8 cellular contexts compared by ENCODE assay signal in genomic region chr16:57984443-57985203, GRCh38. TPM values are rescaled to one million over a fixed set of nuclear protein-coding genes. Genes with fewer than 3 reads are reported as not detected.
DNase-seq lines count a peak whose midpoint lies in the region; ATAC-seq and TF ChIP-seq lines count a peak whose summit lies in the region.

No MANE protein-coding gene starts in this region.

- no peak overlapping the region for H3K9ac ChIP-seq in DND-41 (ENCODE audit: low read depth, low read length)

- H3K4me2 ChIP-seq in DND-41 (ENCODE audit: insufficient read depth, low read length) = no peak overlapping the region

- H3K79me2 ChIP-seq in DND-41 (ENCODE audit: insufficient read depth, low read length) = no peaks in the 10 kb centered on the region

- H3K27ac ChIP-seq in DND-41 (ENCODE audit: low read length) = no peak overlapping the region
- H3K27ac ChIP-seq in heart left ventricle = peak overlapping the region in 1 of 12 donors; percentile 47
- H3K27ac ChIP-seq in upper lobe of left lung = peak overlapping the region; percentile 50 to 73 (median 64)

- no peak for TF ChIP-seq EP300 in upper lobe of left lung (IDR thresholded peaks at IDR 0.05)

- H2AFZ ChIP-seq in DND-41 (ENCODE audit: low read depth, low read length) = no peak overlapping the region

- H3K4me3 ChIP-seq in DND-41 (ENCODE audit: low read depth in 1 of 2, low read length in 2 of 2) (no peak overlapping the region), heart left ventricle (peak overlapping the region; percentile 34 to 67 (median 58)), upper lobe of left lung (peak overlapping the region; percentile 54 to 75 (median 64))

- H3K9me3 ChIP-seq in DND-41 (ENCODE audit: insufficient read depth, low read length, severe bottlenecking) (no peaks in the 10 kb centered on the region), heart left ventricle (no peaks in the 10 kb centered on the region), upper lobe of left lung (no peaks in the 10 kb centered on the region)

- H3K9me3 Mint-ChIP-seq in activated naive CD4-positive, alpha-beta T cell treated with anti-CD3 and anti-CD28 coated beads, Interleukin-2, amount 50 U/mL, for 72 hours = no peaks in the 10 kb centered on the region

- 9 to 15% (median 12%) methylated on average over 52 to 64 of the region's 64 CpGs for WGBS in heart left ventricle, 4 donors
- 11 to 14% methylated on average over 30 to 47 of the region's 64 CpGs for WGBS in upper lobe of left lung, 2 donors

- H3K4me1 ChIP-seq in DND-41 (ENCODE audit: insufficient read depth, low read length) = no peaks in the 10 kb centered on the region
- H3K4me1 ChIP-seq in heart left ventricle = peaks cover 0 to 22% (median 10%) of the 10 kb centered on the region in 12 donors
- H3K4me1 ChIP-seq in upper lobe of left lung = peaks cover 8 to 19% (median 16%) of the 10 kb centered on the region in 4 donors

- H4K20me1 ChIP-seq in DND-41 (ENCODE audit: insufficient read depth, low read length) = no peaks in the 10 kb centered on the region

- no peak for TF ChIP-seq POLR2A in heart left ventricle (IDR thresholded peaks at IDR 0.05)
- TF ChIP-seq POLR2A in upper lobe of left lung (IDR thresholded peaks at IDR 0.05) = no peak

- peaks cover 0 to 5% of the 10 kb centered on the region in 2 donors for H3K36me3 Mint-ChIP-seq in activated naive CD4-positive, alpha-beta T cell treated with anti-CD3 and anti-CD28 coated beads, Interleukin-2, amount 50 U/mL, for 72 hours

- peak overlapping the region; percentile 29 to 74 for H3K27ac Mint-ChIP-seq in activated naive CD4-positive, alpha-beta T cell treated with anti-CD3 and anti-CD28 coated beads, Interleukin-2, amount 50 U/mL, for 72 hours

- H3K27me3 ChIP-seq in DND-41 (ENCODE audit: insufficient read depth, low read length, poor library complexity) (no peaks in the 10 kb centered on the region), heart left ventricle (peaks cover 0 to 12% (median 0%) of the 10 kb centered on the region in 9 donors), upper lobe of left lung (no peaks in the 10 kb centered on the region)

- no peak for TF ChIP-seq CTCF in DND-41 (IDR thresholded peaks at IDR 0.05; ENCODE audit: borderline replicate concordance, extremely low read depth, low read length, poor library complexity, severe bottlenecking)
- TF ChIP-seq CTCF in heart left ventricle (IDR thresholded peaks at IDR 0.05) = no peak
- peak in 1 of 6 experiments; percentile 26 for TF ChIP-seq CTCF in upper lobe of left lung (IDR thresholded peaks at IDR 0.05)

- ATAC-seq in DND-41 (ENCODE audit: insufficient read depth, low read depth) (peak; percentile 27; the same call in 1 of the 3 replicates), HG02623 (IDR thresholded peaks at IDR 0.05; ENCODE audit: unreplicated experiment) (peak; percentile 72), heart left ventricle (peak; percentile 59 to 91 (median 89)), upper lobe of left lung (ENCODE audit: low FRiP score in 2 of 2) (peak; percentile 93)
- ATAC-seq in activated naive CD4-positive, alpha-beta T cell treated with anti-CD3 and anti-CD28 coated beads, Interleukin-2, amount 50 U/mL, for 72 hours = peak; percentile 95 to 98

- intact Hi-C loops in heart left ventricle (cut with DNase I) (loop anchor here in 1 of 10 donors (10.0 kb wide), 1 partner anchor 400 kb away; no protein-coding TSS in a partner anchor), posterior vena cava (cut with DNase I) (no loop called here)

- DNase-seq in DND-41 (no peak), SK-N-DZ (ENCODE audit: low spot score) (peak; percentile 90), heart left ventricle (peak; percentile 79 to 95 (median 87)), posterior vena cava (ENCODE audit: low spot score) (peak; percentile 93), upper lobe of left lung (peak; percentile 95 to 96), NCI-H345 treated with DMSO at 0.1 percent for 48 hours (lab: John Stamatoyannopoulos, UW; ENCODE audit: unreplicated experiment) (no peak)
- peak; percentile 90 to 91 for DNase-seq in activated naive CD4-positive, alpha-beta T cell treated with anti-CD3 and anti-CD28 coated beads, Interleukin-2, amount 50 U/mL, for 72 hours (ENCODE audit: low spot score in 2 of 2)

- no peaks in the 10 kb centered on the region for H3K36me3 ChIP-seq in DND-41 (ENCODE audit: insufficient read depth, low read length)
- no peaks in the 10 kb centered on the region for H3K36me3 ChIP-seq in heart left ventricle
- H3K36me3 ChIP-seq in upper lobe of left lung = no peaks in the 10 kb centered on the region

RNA-seq across cellular contexts. Expression of gene CNGB1, which starts 13.7 kb away (rescaled TPM):
- 17.7 and 23.2 TPM in 2 replicates for polyA plus RNA-seq in SK-N-DZ (2014; cell fraction: cytosol; rRNA removed)
- polyA plus RNA-seq in SK-N-DZ (2014; cell fraction: nucleus; rRNA removed) = 31.5 and 41.5 TPM in 2 replicates
- total RNA-seq in activated naive CD4-positive, alpha-beta T cell treated with anti-CD3 and anti-CD28 coated beads, Interleukin-2, amount 50 U/mL, for 72 hours = under 1 TPM in 1 of 2 donors, not detected in 1; 0.51 TPM
- total RNA-seq in heart left ventricle (not detected), posterior vena cava (not detected), upper lobe of left lung (under 1 TPM in 2 of 6 donors, not detected in 4; 0.06 to 0.39 TPM)
- polyA plus RNA-seq in heart left ventricle = not detected

RNA-seq across cellular contexts. Expression of gene ZNF319, which starts 15.8 kb away (rescaled TPM):
- 4.3 and 5.6 TPM in 2 replicates for polyA plus RNA-seq in SK-N-DZ (2014; cell fraction: cytosol; rRNA removed)
- 3.1 and 9.4 TPM in 2 replicates for polyA plus RNA-seq in SK-N-DZ (2014; cell fraction: nucleus; rRNA removed)
- 1 to 10 TPM; 3.1 to 5.6 TPM for total RNA-seq in activated naive CD4-positive, alpha-beta T cell treated with anti-CD3 and anti-CD28 coated beads, Interleukin-2, amount 50 U/mL, for 72 hours
- total RNA-seq in heart left ventricle (10 to 100 TPM in 1 of 9 donors, 1 to 10 TPM in 8; 6.8 to 10.5 (median 8.6) TPM), posterior vena cava (1 to 10 TPM; 7.1 to 7.5 TPM), upper lobe of left lung (10 to 100 TPM in 4 of 6 donors, 1 to 10 TPM in 2; 8.0 to 28.3 (median 13.3) TPM)
- 1 to 10 TPM; 5.6 to 5.8 TPM for polyA plus RNA-seq in heart left ventricle

RNA-seq across cellular contexts. Expression of gene USB1, which starts 16.6 kb away (rescaled TPM):
- 23.5 and 46.4 TPM in 2 replicates for polyA plus RNA-seq in SK-N-DZ (2014; cell fraction: cytosol; rRNA removed)
- polyA plus RNA-seq in SK-N-DZ (2014; cell fraction: nucleus; rRNA removed) = 23.2 and 30.8 TPM in 2 replicates
- 10 to 100 TPM; 39.8 to 50.6 TPM for total RNA-seq in activated naive CD4-positive, alpha-beta T cell treated with anti-CD3 and anti-CD28 coated beads, Interleukin-2, amount 50 U/mL, for 72 hours
- total RNA-seq in heart left ventricle = 10 to 100 TPM; 20.3 to 61.9 (median 34.4) TPM
- polyA plus RNA-seq in heart left ventricle = 10 to 100 TPM; 25.5 to 60.7 TPM
- 10 to 100 TPM; 34.1 to 39.0 TPM for total RNA-seq in posterior vena cava
- total RNA-seq in upper lobe of left lung = 10 to 100 TPM; 32.7 to 55.5 (median 46.5) TPM

RNA-seq across cellular contexts. Expression of gene MMP15, which starts 40.9 kb away (rescaled TPM):
- 31.2 and 34.2 TPM in 2 replicates for polyA plus RNA-seq in SK-N-DZ (2014; cell fraction: cytosol; rRNA removed)
- polyA plus RNA-seq in SK-N-DZ (2014; cell fraction: nucleus; rRNA removed) = 19.1 and 20.4 TPM in 2 replicates
- under 1 TPM; 0.07 to 0.76 TPM for total RNA-seq in activated naive CD4-positive, alpha-beta T cell treated with anti-CD3 and anti-CD28 coated beads, Interleukin-2, amount 50 U/mL, for 72 hours
- 10 to 100 TPM; 24.2 to 84.7 (median 60.9) TPM for total RNA-seq in heart left ventricle
- 10 to 100 TPM; 22.1 to 45.3 TPM for polyA plus RNA-seq in heart left ventricle
- 1 to 10 TPM; 4.4 to 5.8 TPM for total RNA-seq in posterior vena cava
- 10 to 100 TPM; 14.7 to 30.5 (median 25.3) TPM for total RNA-seq in upper lobe of left lung

Comparison
In these comparisons a context has a peak if more than half of its experiments do, and no peak if none do; other contexts are left out.
1. ATAC-seq: peak in every context shown above with its lines; median percentile 96 in activated naive CD4-positive, alpha-beta T cell treated with anti-CD3 and anti-CD28 coated beads, Interleukin-2, amount 50 U/mL, for 72 hours; 93 in upper lobe of left lung; 89 in heart left ventricle; 72 in HG02623; 27 in DND-41.
2. DNase-seq: peak in SK-N-DZ (single experiment), activated naive CD4-positive, alpha-beta T cell treated with anti-CD3 and anti-CD28 coated beads, Interleukin-2, amount 50 U/mL, for 72 hours (2 of 2), heart left ventricle (5 of 5), posterior vena cava (single experiment) and upper lobe of left lung (2 of 2); none in DND-41 (single experiment) and NCI-H345 treated with DMSO at 0.1 percent for 48 hours (single experiment).
3. H3K4me3 ChIP-seq: peak in heart left ventricle (12 of 12) and upper lobe of left lung (4 of 4); none in DND-41 (0 of 2).